Comparison of ENCODE assay signal across 22 cellular contexts in genomic region chr14:96956464-96957239, GRCh38.
DNase-seq lines count a peak whose midpoint lies in the region; ATAC-seq, FAIRE-seq and TF ChIP-seq lines count a peak whose summit lies in the region.
"Had no signal": no experiment of that assay in that cellular context is flagged by ENCODE, and none has a peak within 500 bp of the region (broad histone marks: within the 10 kb centered on the region; RNA-seq: fewer than 3 reads in every experiment).

No MANE protein-coding gene starts in this region.

- H3K4me2 ChIP-seq in GM23338 (no peak overlapping the region), K562 (ENCODE audit: insufficient read depth, low read length) (no peak overlapping the region)

- peaks cover 5% of the 10 kb centered on the region for H3K9me3 Mint-ChIP-seq in GM23338

- no peaks in the 10 kb centered on the region for H3K36me3 ChIP-seq in GM23338 (ENCODE audit: insufficient read depth)
- H3K36me3 ChIP-seq in K562 (ENCODE audit: control insufficient read depth, insufficient read depth, low read length) = no peaks in the 10 kb centered on the region
- H3K36me3 ChIP-seq: BE2C had no signal

- H3K27ac ChIP-seq in GM23338 (ENCODE audit: low read depth) (no peak overlapping the region), K562 (ENCODE audit: extremely low read depth, low read depth, low read length) (no peak overlapping the region)
- H3K27ac ChIP-seq: C4-2B, GM23248 had no signal

- in situ Hi-C loops in K562 (cut with MboI) = no loop called here

- no peak overlapping the region for H3K4me3 Mint-ChIP-seq in GM23338
- H3K4me3 Mint-ChIP-seq: CD4-positive, alpha-beta memory T cell; HFFc6 had no signal

- no peak for FAIRE-seq in K562 (lab: Jason Lieb, UNC)
- FAIRE-seq: A204.1, GM12878, H54, HTR-8/SVneo had no signal

- TF ChIP-seq POLR2A in K562 (conservative IDR thresholded peaks at IDR 0.05) = no peak

- no peak overlapping the region for H3K9ac ChIP-seq in K562 (ENCODE audit: insufficient read depth in 1 of 2, low read depth in 2 of 2, low read length in 2 of 2)
- H3K9ac ChIP-seq: GM23248 had no signal

- POLR2A ChIA-PET in K562 (lab: Yijun Ruan, JAX) = interaction anchor here (1.2 kb wide), 2 partner anchors 9 to 15 kb away, joined by 4 read pairs; no protein-coding TSS in a partner anchor

- no peaks in the 10 kb centered on the region for H3K27me3 ChIP-seq in GM23338 (ENCODE audit: insufficient read depth)
- no peaks in the 10 kb centered on the region for H3K27me3 ChIP-seq in K562 (ENCODE audit: control insufficient read depth in 2 of 2, insufficient read depth in 2 of 2, low read length in 2 of 2)
- H3K27me3 ChIP-seq: BE2C had no signal

- H4K20me1 ChIP-seq in GM23338 (replicated peaks; ENCODE audit: insufficient read depth) = no peaks in the 10 kb centered on the region
- H4K20me1 ChIP-seq in K562 (replicated peaks; ENCODE audit: control insufficient read depth, insufficient read depth, low read length) = no peaks in the 10 kb centered on the region

- H3K4me3 ChIP-seq in GM23338 (no peak overlapping the region), K562 (no peak overlapping the region)
- H3K4me3 ChIP-seq: GM12878, GM23248 had no signal

- no peaks in the 10 kb centered on the region for H3K9me1 ChIP-seq in K562 (ENCODE audit: control insufficient read depth, insufficient read depth, low read length)

- H3K4me1 Mint-ChIP-seq in GM23338 = peaks cover 8% of the 10 kb centered on the region

- no peak overlapping the region for H3K27ac Mint-ChIP-seq in GM23338
- H3K27ac Mint-ChIP-seq: HFFc6 had no signal

- no peak for TF ChIP-seq EP300 in K562 (IDR thresholded peaks at IDR 0.05; ENCODE audit: low read length)

- DNase-seq in GM23338 (ENCODE audit: low spot score) (peak; percentile 6), K562 (ENCODE audit: extremely low read depth in 1 of 4, low spot score in 3 of 4) (no peak), islet precursor cell (peak; percentile 16), OCI-M1 (lab: John Stamatoyannopoulos, UW) (no peak)
- DNase-seq: ACHN; BE2C; CD4-positive, alpha-beta memory T cell; DMS53; DND-41; EL; GM23248; HCEC 1CT; HFFc6; IMR-90; KBM-7 had no signal

- 3% methylated on average over 10 of the region's 10 CpGs for WGBS in K562 (ENCODE audit: insufficient coverage, low coverage, missing lambda C conversion rate)

- CTCF ChIA-PET in K562 (lab: Yijun Ruan, JAX; ENCODE audit: low intra/inter-chr PET ratio) = no interaction called here

- TF ChIP-seq CTCF in GM23338 (conservative IDR thresholded peaks at IDR 0.05; ENCODE audit: low read depth in 2 of 2) = no peak
- no peak for TF ChIP-seq CTCF in K562 (IDR thresholded peaks at IDR 0.05 in 2 of 3, conservative IDR thresholded peaks at IDR 0.05 in 1 of 3; ENCODE audit: insufficient read depth in 2 of 3, low read depth in 1 of 3, low read length in 3 of 3)

- no peaks in the 10 kb centered on the region for H3K79me2 ChIP-seq in GM23338 (replicated peaks; ENCODE audit: insufficient read depth)
- H3K79me2 ChIP-seq in K562 (ENCODE audit: control insufficient read depth, insufficient read depth, low read length) = no peaks in the 10 kb centered on the region

- H3K4me1 ChIP-seq in GM23338 (ENCODE audit: insufficient read depth) (no peaks in the 10 kb centered on the region), K562 (replicated peaks in 1 of 2; ENCODE audit: control insufficient read depth in 2 of 2, insufficient read depth in 2 of 2, low read length in 2 of 2) (no peaks in the 10 kb centered on the region)
- H3K4me1 ChIP-seq: BE2C had no signal

- intact Hi-C loops in K562 (cut with micrococcal nuclease) = no loop called here

- H2AFZ ChIP-seq in GM23338 (no peak overlapping the region), K562 (ENCODE audit: low read depth, low read length) (no peak overlapping the region)
- H2AFZ ChIP-seq: GM23248 had no signal

- no peak for TF ChIP-seq RAD21 in K562 (CRISPR knock-in tag; conservative IDR thresholded peaks at IDR 0.05 in 1 of 2, IDR thresholded peaks at IDR 0.05 in 1 of 2)

- H3F3A ChIP-seq in GM23338 (replicated peaks; ENCODE audit: low read depth) = no peaks in the 10 kb centered on the region

- ATAC-seq in GM23338 = no peak
- ATAC-seq in K562 = peak; percentile 58; the same call in 2 of the 3 replicates
- no peak for ATAC-seq in GM21528 (IDR thresholded peaks at IDR 0.05; ENCODE audit: low FRiP score, unreplicated experiment)
- ATAC-seq in HG03139 (IDR thresholded peaks at IDR 0.05; ENCODE audit: unreplicated experiment) = no peak
- ATAC-seq: GM12878 had no signal

- peaks cover 5% of the 10 kb centered on the region for H3K27me3 Mint-ChIP-seq in GM23338 (ENCODE audit: insufficient read depth, low read depth, poor library complexity)
- H3K27me3 Mint-ChIP-seq: CD4-positive, alpha-beta memory T cell had no signal

- no peaks in the 10 kb centered on the region for H3K9me3 ChIP-seq in K562 (replicated peaks; ENCODE audit: control insufficient read depth, insufficient read depth, low read depth, low read length)
- H3K9me3 ChIP-seq: BE2C had no signal

- H3K36me3 Mint-ChIP-seq in GM23338 (ENCODE audit: low read depth) = peaks cover 4% of the 10 kb centered on the region

- BruUV-seq in K562 (replicated peaks; lab: Mats Ljungman, UMichigan) = no TSS peak

- no peaks in the 10 kb centered on the region for H3K9me2 ChIP-seq in GM23338 (ENCODE audit: insufficient read depth)

TF ChIP-seq in GM23338, 12 proteins besides CTCF, POLR2A, EP300 and RAD21 (continues in another document):
- TF ChIP-seq ZNF114 (CRISPR knock-in tag; IDR thresholded peaks at IDR 0.05) = no peak

TF ChIP-seq in K562, 482 proteins besides CTCF, POLR2A, EP300 and RAD21:
- TF ChIP-seq ZNF23 (CRISPR knock-in tag; IDR thresholded peaks at IDR 0.05) (peak; percentile 85), ZNF644 (tag; IDR thresholded peaks at IDR 0.05; ENCODE audit: low read depth) (no peak), MLLT1 (IDR thresholded peaks at IDR 0.05) (peak in 1 of 2 experiments; percentile 93; a peak in 2 of 4 replicates), ZBTB17 (CRISPR knock-in tag; IDR thresholded peaks at IDR 0.05) (peak; percentile 92)

Comparison
In these comparisons a context has a peak if more than half of its experiments do, and no peak if none do; other contexts are left out.
1. DNase-seq: peak in GM23338 (single experiment) and islet precursor cell (single experiment); none in K562 (0 of 4) and OCI-M1 (single experiment).